ENCODE assay signal across 1 cellular context in the genomic region with DNA sequence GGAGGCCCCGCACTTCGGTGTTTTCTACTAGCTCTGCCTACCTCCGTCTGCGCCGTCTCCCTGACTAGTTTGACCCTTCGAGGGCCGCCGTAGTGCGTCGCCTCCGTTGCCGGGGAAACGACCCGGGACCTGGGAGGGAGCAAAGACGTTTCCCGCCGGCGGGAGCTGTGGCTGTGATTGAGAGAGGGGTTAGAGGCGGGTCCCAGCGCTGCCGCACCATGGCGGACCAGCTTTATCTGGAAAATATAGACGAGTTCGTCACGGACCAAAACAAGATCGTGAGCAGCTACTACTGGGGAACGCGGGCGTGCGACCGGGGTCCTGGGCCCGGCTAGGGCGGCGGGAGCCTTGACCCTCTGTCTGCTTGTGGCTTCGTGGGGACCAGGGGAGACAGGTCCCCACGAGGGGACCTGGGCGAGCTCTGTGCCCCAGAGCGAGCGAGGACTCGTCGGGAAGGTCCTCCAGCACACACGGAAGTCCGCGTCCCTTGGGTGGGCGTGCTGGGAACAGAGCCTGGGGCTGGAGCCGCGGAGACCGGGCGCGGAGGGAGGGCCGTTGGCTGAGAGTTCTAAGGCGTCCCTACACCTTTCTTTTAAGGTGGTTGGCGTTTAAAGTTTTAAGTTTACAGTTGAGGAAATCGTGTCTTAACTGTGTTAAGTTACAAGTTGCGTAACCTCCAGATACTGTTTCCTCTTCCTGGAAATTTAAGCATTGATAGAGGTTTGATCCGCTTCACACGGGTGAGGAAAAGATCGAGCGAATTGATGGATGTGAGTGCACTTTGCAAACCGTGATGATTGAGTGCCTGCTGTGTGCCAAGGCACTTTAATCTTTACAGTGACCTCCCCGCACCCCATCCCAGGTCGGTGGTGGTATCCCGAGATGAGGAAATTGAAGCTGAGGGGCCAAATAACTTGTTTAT.
TF ChIP-seq lines count a peak whose summit lies in the region.

A gene with protein sequence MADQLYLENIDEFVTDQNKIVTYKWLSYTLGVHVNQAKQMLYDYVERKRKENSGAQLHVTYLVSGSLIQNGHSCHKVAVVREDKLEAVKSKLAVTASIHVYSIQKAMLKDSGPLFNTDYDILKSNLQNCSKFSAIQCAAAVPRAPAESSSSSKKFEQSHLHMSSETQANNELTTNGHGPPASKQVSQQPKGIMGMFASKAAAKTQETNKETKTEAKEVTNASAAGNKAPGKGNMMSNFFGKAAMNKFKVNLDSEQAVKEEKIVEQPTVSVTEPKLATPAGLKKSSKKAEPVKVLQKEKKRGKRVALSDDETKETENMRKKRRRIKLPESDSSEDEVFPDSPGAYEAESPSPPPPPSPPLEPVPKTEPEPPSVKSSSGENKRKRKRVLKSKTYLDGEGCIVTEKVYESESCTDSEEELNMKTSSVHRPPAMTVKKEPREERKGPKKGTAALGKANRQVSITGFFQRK (plus strand): TSS at position 142 of the 922 bp plus-strand sequence. CDS start 77 bp downstream, at position 219.

TF ChIP-seq in SK-N-SH, 30 proteins besides CTCF, POLR2A, EP300 and RAD21 (continued from another document):
- TF ChIP-seq, protein P1, sequence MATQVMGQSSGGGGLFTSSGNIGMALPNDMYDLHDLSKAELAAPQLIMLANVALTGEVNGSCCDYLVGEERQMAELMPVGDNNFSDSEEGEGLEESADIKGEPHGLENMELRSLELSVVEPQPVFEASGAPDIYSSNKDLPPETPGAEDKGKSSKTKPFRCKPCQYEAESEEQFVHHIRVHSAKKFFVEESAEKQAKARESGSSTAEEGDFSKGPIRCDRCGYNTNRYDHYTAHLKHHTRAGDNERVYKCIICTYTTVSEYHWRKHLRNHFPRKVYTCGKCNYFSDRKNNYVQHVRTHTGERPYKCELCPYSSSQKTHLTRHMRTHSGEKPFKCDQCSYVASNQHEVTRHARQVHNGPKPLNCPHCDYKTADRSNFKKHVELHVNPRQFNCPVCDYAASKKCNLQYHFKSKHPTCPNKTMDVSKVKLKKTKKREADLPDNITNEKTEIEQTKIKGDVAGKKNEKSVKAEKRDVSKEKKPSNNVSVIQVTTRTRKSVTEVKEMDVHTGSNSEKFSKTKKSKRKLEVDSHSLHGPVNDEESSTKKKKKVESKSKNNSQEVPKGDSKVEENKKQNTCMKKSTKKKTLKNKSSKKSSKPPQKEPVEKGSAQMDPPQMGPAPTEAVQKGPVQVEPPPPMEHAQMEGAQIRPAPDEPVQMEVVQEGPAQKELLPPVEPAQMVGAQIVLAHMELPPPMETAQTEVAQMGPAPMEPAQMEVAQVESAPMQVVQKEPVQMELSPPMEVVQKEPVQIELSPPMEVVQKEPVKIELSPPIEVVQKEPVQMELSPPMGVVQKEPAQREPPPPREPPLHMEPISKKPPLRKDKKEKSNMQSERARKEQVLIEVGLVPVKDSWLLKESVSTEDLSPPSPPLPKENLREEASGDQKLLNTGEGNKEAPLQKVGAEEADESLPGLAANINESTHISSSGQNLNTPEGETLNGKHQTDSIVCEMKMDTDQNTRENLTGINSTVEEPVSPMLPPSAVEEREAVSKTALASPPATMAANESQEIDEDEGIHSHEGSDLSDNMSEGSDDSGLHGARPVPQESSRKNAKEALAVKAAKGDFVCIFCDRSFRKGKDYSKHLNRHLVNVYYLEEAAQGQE (IDR thresholded peaks at IDR 0.05; ENCODE audit: low read depth, low read length): peak; percentile 56; the same call in 1 of the 2 replicates
- peak; percentile 72 for TF ChIP-seq TAF1 (IDR thresholded peaks at IDR 0.05; ENCODE audit: borderline replicate concordance, low read depth, low read length)
- TF ChIP-seq RCOR1 (IDR thresholded peaks at IDR 0.05; ENCODE audit: low read length): no peak
- TF ChIP-seq YY1 (IDR thresholded peaks at IDR 0.05; ENCODE audit: low read depth): peak; percentile 70; the same call in 1 of the 2 replicates
- TF ChIP-seq EZH2phosphoT487 (IDR thresholded peaks at IDR 0.05; ENCODE audit: borderline replicate concordance, low read depth): no peak
- TF ChIP-seq ELF1 (IDR thresholded peaks at IDR 0.05): peak; percentile 68; the same call in 1 of the 2 replicates
- TF ChIP-seq, protein P2, sequence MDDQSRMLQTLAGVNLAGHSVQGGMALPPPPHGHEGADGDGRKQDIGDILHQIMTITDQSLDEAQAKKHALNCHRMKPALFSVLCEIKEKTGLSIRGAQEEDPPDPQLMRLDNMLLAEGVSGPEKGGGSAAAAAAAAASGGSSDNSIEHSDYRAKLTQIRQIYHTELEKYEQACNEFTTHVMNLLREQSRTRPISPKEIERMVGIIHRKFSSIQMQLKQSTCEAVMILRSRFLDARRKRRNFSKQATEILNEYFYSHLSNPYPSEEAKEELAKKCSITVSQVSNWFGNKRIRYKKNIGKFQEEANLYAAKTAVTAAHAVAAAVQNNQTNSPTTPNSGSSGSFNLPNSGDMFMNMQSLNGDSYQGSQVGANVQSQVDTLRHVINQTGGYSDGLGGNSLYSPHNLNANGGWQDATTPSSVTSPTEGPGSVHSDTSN (IDR thresholded peaks at IDR 0.05): peak; percentile 23; the same call in 1 of the 2 replicates
- peak; percentile 50; the same call in 1 of the 2 replicates for TF ChIP-seq GABPA (IDR thresholded peaks at IDR 0.05; ENCODE audit: low read depth)
- TF ChIP-seq, protein P3, sequence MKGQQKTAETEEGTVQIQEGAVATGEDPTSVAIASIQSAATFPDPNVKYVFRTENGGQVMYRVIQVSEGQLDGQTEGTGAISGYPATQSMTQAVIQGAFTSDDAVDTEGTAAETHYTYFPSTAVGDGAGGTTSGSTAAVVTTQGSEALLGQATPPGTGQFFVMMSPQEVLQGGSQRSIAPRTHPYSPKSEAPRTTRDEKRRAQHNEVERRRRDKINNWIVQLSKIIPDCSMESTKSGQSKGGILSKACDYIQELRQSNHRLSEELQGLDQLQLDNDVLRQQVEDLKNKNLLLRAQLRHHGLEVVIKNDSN (IDR thresholded peaks at IDR 0.05; ENCODE audit: borderline replicate concordance, low read depth): no peak
- TF ChIP-seq NFIC (IDR thresholded peaks at IDR 0.05; ENCODE audit: borderline replicate concordance): no peak
- TF ChIP-seq FOSL2 (IDR thresholded peaks at IDR 0.05; ENCODE audit: borderline replicate concordance, low read depth): no peak
- TF ChIP-seq NRF1 (IDR thresholded peaks at IDR 0.05; ENCODE audit: low read depth, low read length): no peak
- peak; percentile 96 for TF ChIP-seq SIN3A (IDR thresholded peaks at IDR 0.05; ENCODE audit: borderline replicate concordance, low read depth, low read length)
- TF ChIP-seq, protein P4, sequence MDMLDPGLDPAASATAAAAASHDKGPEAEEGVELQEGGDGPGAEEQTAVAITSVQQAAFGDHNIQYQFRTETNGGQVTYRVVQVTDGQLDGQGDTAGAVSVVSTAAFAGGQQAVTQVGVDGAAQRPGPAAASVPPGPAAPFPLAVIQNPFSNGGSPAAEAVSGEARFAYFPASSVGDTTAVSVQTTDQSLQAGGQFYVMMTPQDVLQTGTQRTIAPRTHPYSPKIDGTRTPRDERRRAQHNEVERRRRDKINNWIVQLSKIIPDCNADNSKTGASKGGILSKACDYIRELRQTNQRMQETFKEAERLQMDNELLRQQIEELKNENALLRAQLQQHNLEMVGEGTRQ (IDR thresholded peaks at IDR 0.05; ENCODE audit: borderline replicate concordance, low read depth, low read length): no peak
- TF ChIP-seq, protein P5, sequence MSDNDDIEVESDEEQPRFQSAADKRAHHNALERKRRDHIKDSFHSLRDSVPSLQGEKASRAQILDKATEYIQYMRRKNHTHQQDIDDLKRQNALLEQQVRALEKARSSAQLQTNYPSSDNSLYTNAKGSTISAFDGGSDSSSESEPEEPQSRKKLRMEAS (IDR thresholded peaks at IDR 0.05; ENCODE audit: low read depth): peak; percentile 83
- TF ChIP-seq, protein P6, sequence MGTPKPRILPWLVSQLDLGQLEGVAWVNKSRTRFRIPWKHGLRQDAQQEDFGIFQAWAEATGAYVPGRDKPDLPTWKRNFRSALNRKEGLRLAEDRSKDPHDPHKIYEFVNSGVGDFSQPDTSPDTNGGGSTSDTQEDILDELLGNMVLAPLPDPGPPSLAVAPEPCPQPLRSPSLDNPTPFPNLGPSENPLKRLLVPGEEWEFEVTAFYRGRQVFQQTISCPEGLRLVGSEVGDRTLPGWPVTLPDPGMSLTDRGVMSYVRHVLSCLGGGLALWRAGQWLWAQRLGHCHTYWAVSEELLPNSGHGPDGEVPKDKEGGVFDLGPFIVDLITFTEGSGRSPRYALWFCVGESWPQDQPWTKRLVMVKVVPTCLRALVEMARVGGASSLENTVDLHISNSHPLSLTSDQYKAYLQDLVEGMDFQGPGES (IDR thresholded peaks at IDR 0.05; ENCODE audit: low read depth, low read length): no peak
- TF ChIP-seq CHD2 (IDR thresholded peaks at IDR 0.05; ENCODE audit: low read length, partially characterized antibody): peak; percentile 75
- TF ChIP-seq MXI1 (IDR thresholded peaks at IDR 0.05; ENCODE audit: low read depth, low read length): peak; percentile 85
- TF ChIP-seq MEF2A (IDR thresholded peaks at IDR 0.05; ENCODE audit: borderline replicate concordance, low read depth): no peak
- TF ChIP-seq POLR2AphosphoS5 (IDR thresholded peaks at IDR 0.05; ENCODE audit: low read depth, low read length): peak; percentile 60; the same call in 1 of the 2 replicates
- TF ChIP-seq FOXM1 (IDR thresholded peaks at IDR 0.05; ENCODE audit: low read depth): no peak
- TF ChIP-seq GATA2 (CRISPR knock-in tag; IDR thresholded peaks at IDR 0.05): no peak
- TF ChIP-seq SMC3 (IDR thresholded peaks at IDR 0.05; ENCODE audit: low read depth, low read length): no peak
- no peak for TF ChIP-seq RFX5 (IDR thresholded peaks at IDR 0.05; ENCODE audit: low read length)
- TF ChIP-seq TCF12 (IDR thresholded peaks at IDR 0.05): peak; percentile 41; the same call in 1 of the 2 replicates
- no peak for TF ChIP-seq TEAD4 (IDR thresholded peaks at IDR 0.05; ENCODE audit: borderline replicate concordance, insufficient read depth)
